7 cellular contexts compared by ENCODE assay signal in genomic region chr7:95604811-95605210, GRCh38. TPM values are rescaled to one million over a fixed set of nuclear protein-coding genes. Genes with fewer than 3 reads are reported as not detected.
"Had no signal": no experiment of that assay in that cellular context is flagged by ENCODE, and none has a peak within 500 bp of the region (broad histone marks: within the 10 kb centered on the region; RNA-seq: fewer than 3 reads in every experiment).

No MANE protein-coding gene starts in this region.

RNA-seq across cellular contexts. Expression of gene PDK4, which starts 8.5 kb away (rescaled TPM):
- total RNA-seq: GM23338, H9, HepG2, HFFc6, HT1080 had no signal
- polyA plus RNA-seq: H1, IgD-negative memory B cell had no signal
